ENCODE assay signal across 8 cellular contexts in the genomic region with DNA sequence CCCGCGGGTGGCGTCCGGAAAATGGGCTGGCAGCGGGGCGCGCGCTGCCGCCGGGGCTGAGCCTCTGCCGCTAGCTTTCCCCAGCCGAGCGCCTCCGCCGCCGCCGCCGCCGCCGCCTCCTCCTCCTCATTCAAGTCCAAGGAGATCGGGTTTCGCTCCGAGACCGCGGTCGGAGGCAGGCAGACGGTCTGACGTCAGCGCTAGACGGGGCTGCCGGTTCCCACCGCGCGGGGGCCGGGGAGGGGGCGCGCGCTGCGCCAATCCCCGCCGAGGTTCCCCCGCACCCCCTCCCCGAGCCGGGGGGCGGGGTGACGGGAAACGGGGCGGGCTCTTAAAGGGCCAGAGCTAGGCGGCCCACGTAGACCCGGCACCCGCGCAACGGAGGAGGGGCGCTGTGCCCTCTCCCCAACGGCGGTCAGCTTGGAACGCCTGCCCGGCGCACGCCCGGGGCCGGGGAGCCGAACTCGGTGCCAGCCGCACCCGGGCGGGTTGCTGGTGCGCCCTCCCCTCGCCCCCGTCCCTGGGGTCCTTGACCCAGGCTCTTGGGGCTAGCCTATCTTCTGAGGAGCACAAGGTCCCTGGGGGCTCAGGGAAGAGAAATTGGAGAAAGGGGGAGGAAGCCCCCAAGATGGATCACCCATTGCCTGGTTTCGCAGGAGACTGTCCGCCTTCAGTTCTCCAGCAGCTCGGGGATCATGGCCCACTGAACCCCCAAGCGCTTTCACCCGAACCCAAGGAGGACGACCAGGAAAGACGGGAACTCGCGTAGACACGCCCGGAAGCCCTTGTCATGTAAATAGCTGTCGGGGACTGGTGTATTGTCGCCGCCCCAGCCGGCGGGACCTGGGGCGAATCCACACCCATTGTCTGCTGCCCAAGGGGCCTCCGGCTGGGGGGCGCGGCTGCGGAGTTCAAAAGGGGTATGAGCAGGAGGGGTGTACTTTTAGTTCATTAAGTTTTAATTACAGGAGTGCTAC. TPM values are rescaled to one million over a fixed set of nuclear protein-coding genes. Genes with fewer than 3 reads are reported as not detected.
A peak's percentile ranks its signal among the peaks of the same experiment; 100 is the strongest.
DNase-seq lines count a peak whose midpoint lies in the region; ATAC-seq and TF ChIP-seq lines count a peak whose summit lies in the region.

A gene with protein sequence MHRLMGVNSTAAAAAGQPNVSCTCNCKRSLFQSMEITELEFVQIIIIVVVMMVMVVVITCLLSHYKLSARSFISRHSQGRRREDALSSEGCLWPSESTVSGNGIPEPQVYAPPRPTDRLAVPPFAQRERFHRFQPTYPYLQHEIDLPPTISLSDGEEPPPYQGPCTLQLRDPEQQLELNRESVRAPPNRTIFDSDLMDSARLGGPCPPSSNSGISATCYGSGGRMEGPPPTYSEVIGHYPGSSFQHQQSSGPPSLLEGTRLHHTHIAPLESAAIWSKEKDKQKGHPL (minus strand): TSS at position 193 of the 977 bp plus-strand sequence. CDS start 433 bp downstream, outside the sequence.

- H3K9me3 Mint-ChIP-seq in nephron: no peaks in the 10 kb centered on the region

- peak within 1 kb of the TSS; percentile 92 for H3K4me3 ChIP-seq in Jurkat, Clone E6-1 (ENCODE audit: low read length)
- peak within 1 kb of the TSS; percentile 75 for H3K4me3 ChIP-seq in fibroblast of villous mesenchyme (ENCODE audit: low read depth, low read length)

- TF ChIP-seq CTCF in fibroblast of villous mesenchyme (IDR thresholded peaks at IDR 0.05; ENCODE audit: insufficient read depth, low read depth, low read length) (no peak), nephron (IDR thresholded peaks at IDR 0.05; ENCODE audit: unreplicated experiment in 3 of 3) (no peak)

- peak within 1 kb of the TSS; percentile 96 to 98 (median 96) for H3K4me3 Mint-ChIP-seq in nephron

- peaks cover 54% of the 10 kb centered on the region for H3K4me1 Mint-ChIP-seq in nephron

- H3K27me3 Mint-ChIP-seq in nephron (ENCODE audit: low read depth): peaks cover 5% of the 10 kb centered on the region

- DNase-seq in COLO829 (ENCODE audit: low spot score): peak; percentile 93
- peak; percentile 91 for DNase-seq in Jurkat, Clone E6-1 (ENCODE audit: low read depth, low spot score)
- peak; percentile 99 for DNase-seq in RPMI7951 (ENCODE audit: low read depth)
- DNase-seq in activated gamma-delta T cell treated with Interleukin-2 at 50 U/mL for 16 hours: peak; percentile 88
- peak; percentile 96 for DNase-seq in fibroblast of villous mesenchyme (ENCODE audit: low read depth)
- peak; percentile 91 to 94 (median 92) for DNase-seq in stimulated activated naive CD4-positive, alpha-beta T cell (lab: John Stamatoyannopoulos, UW)

- ATAC-seq in GM21526 (IDR thresholded peaks at IDR 0.05; ENCODE audit: low FRiP score, unreplicated experiment): peak; percentile 64

- H3K27ac Mint-ChIP-seq in nephron: peak within 1 kb of the TSS; percentile 95 to 98 (median 96)

- no peaks in the 10 kb centered on the region for H3K36me3 Mint-ChIP-seq in nephron (ENCODE audit: low read depth)

RNA-seq across cellular contexts. Expression of the gene that starts here (rescaled TPM):
- 48.7 TPM for polyA plus RNA-seq in Jurkat, Clone E6-1 (2012; ENCODE audit: insufficient read depth, insufficient read length)
- total RNA-seq in RPMI7951 (2014; rRNA removed; shearing (Covaris generic)): 27.3 and 28.8 TPM in 2 replicates
- total RNA-seq in fibroblast of villous mesenchyme: 0.86 and 2.9 TPM in 2 replicates

Comparison
In these comparisons a context has a peak if more than half of its experiments do, and no peak if none do; other contexts are left out.
1. Peak in every context shown above with its lines: DNase-seq, ATAC-seq and H3K4me3 ChIP-seq.